ENCODE assay signal across 1 cellular context in genomic region chr13:39263033-39263432, GRCh38.
TF ChIP-seq lines count a peak whose summit lies in the region.

No MANE protein-coding gene starts in this region.

TF ChIP-seq in HCT116, 20 proteins besides CTCF, POLR2A, EP300 and RAD21 (continued from another document):
- TF ChIP-seq ZBTB33 (IDR thresholded peaks at IDR 0.05; ENCODE audit: extremely low read depth, insufficient replicate concordance, low read length), result no peak
- TF ChIP-seq EZH2phosphoT487 (IDR thresholded peaks at IDR 0.05; ENCODE audit: borderline replicate concordance), result no peak
- no peak for TF ChIP-seq POLR2AphosphoS5 (IDR thresholded peaks at IDR 0.05; ENCODE audit: low read depth, low read length)
- no peak for TF ChIP-seq TCF7L2 (IDR thresholded peaks at IDR 0.05; ENCODE audit: borderline replicate concordance, extremely low read depth, insufficient read depth, insufficient read length)
- TF ChIP-seq CEBPB (IDR thresholded peaks at IDR 0.05; ENCODE audit: low read depth), result no peak
- TF ChIP-seq EZH2 (IDR thresholded peaks at IDR 0.05), result no peak
- no peak for TF ChIP-seq SRF (IDR thresholded peaks at IDR 0.05; ENCODE audit: low read depth)
